In the genomic region with DNA sequence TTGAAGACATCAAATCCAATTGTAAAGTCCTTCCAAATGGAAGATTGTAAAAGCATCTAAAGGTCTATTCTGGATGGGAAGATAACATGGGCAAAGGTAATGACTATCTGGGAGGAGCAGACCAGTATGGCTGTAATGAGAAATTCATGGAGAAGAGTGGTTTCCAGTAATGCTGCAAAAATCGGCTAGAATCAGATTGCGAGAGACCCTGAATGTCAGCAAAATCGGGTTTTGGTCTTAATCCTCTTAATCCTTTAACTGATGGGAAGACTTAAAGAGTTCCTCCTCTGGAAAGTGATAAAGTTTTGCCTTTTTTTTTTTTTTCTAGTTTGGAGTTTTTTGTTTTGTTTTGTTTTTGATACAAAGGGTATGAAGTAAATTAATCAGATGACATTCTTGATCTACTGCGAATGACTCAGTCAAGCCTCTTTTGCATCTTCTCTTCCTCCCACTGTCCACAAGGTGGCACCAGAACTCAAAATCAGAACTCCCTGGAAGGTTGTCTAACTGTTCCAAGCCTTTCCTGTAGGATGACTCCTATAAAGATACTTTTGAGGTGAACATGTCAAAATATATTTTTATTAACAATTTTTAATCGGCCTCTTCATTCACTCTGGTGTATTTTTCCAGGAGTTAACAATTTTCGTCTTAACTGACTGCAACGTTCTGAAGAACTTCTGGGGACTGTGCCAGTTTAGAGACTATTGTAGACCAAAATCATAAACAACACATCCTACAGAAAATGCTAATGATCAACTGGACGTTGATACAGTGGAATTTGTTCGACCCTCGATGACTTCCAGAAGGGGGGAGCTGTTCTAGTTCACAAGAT, we compare ENCODE assay signal across 8 cellular contexts.
DNase-seq lines count a peak whose midpoint lies in the region; ATAC-seq, FAIRE-seq and TF ChIP-seq lines count a peak whose summit lies in the region.

No MANE protein-coding gene starts in this region.

- peak; percentile 78 for TF ChIP-seq CTCF in PC-9 (conservative IDR thresholded peaks at IDR 0.05)

- ATAC-seq in GM21717 (IDR thresholded peaks at IDR 0.05; ENCODE audit: unreplicated experiment), result peak; percentile 85

- no peaks in the 10 kb centered on the region for H4K20me1 ChIP-seq in PC-9 (ENCODE audit: insufficient read depth)

- H3K4me2 ChIP-seq in PC-9, result no peak overlapping the region

- H3K36me3 ChIP-seq in PC-9 (ENCODE audit: low read depth), result no peaks in the 10 kb centered on the region

- FAIRE-seq in islet of Langerhans (lab: Jason Lieb, UNC), result peak; percentile 96

- no TSS peak for BruUV-seq in PC-9 (replicated peaks; lab: Mats Ljungman, UMichigan)

- no peaks in the 10 kb centered on the region for H3K79me2 ChIP-seq in PC-9 (ENCODE audit: low read depth)

- CTCF ChIA-PET in PC-9 (lab: Charles Lee), result no interaction called here

- H3K9me3 ChIP-seq in PC-9 (ENCODE audit: insufficient read depth, low read depth), result no peaks in the 10 kb centered on the region; the same call in 1 of the 2 replicates

- no peaks in the 10 kb centered on the region for H3K9me2 ChIP-seq in PC-9 (ENCODE audit: insufficient read depth)

- H3F3A ChIP-seq in PC-9 (ENCODE audit: insufficient read depth, low read depth), result no peaks in the 10 kb centered on the region

- DNase-seq in SIG-M5 treated with dmso at 0.1 percent for 504 hours (lab: John Stamatoyannopoulos, UW; ENCODE audit: unreplicated experiment), result peak; percentile 47
- no peak for DNase-seq in SIG-M5 (lab: John Stamatoyannopoulos, UW)
- DNase-seq in HuH-7 (ENCODE audit: low spot score), result peak; percentile 2
- peak; percentile 24 to 57 for DNase-seq in PC-9
- DNase-seq in T47D (ENCODE audit: low read depth in 1 of 2, low spot score in 1 of 2), result peak; percentile 26 to 77
- peak; percentile 21 to 28 for DNase-seq in stimulated activated CD4-positive, alpha-beta T cell treated with anti-CD3 and anti-CD28 coated beads, Interleukin-2, amount 100 ng/mL, for 48 hours

- no peak overlapping the region for H2AFZ ChIP-seq in PC-9

- H3K27me3 ChIP-seq in PC-9 (ENCODE audit: insufficient read depth, low read depth), result no peaks in the 10 kb centered on the region

- intact Hi-C loops in PC-9 (cut with micrococcal nuclease; ENCODE audit: unreplicated experiment), result loop anchor here (1.0 to 10.0 kb wide), 6 partner anchors 21 to 588 kb away; partner anchors contain the start of gene MIR17HG

- H3K27ac ChIP-seq in PC-9, result no peak overlapping the region

- POLR2A ChIA-PET in PC-9 (lab: Charles Lee; ENCODE audit: unreplicated experiment), result no interaction called here

- in situ Hi-C loops in T47D (cut with HindIII; ENCODE audit: low pct_unique_long_range_greater_than_20kb, low sequenced_read_pairs), result no loop called here

- H3K4me1 ChIP-seq in PC-9 (replicated peaks; ENCODE audit: insufficient read depth), result no peaks in the 10 kb centered on the region

- no peak overlapping the region for H3K4me3 ChIP-seq in PC-9
